Comparison of ENCODE assay signal across 18 cellular contexts in genomic region chr2:86631846-86632485, GRCh38. TPM values are rescaled to one million over a fixed set of nuclear protein-coding genes. Genes with fewer than 3 reads are reported as not detected.
DNase-seq lines count a peak whose midpoint lies in the region; ATAC-seq, FAIRE-seq and TF ChIP-seq lines count a peak whose summit lies in the region.
"Had no signal": no experiment of that assay in that cellular context is flagged by ENCODE, and none has a peak within 500 bp of the region (broad histone marks: within the 10 kb centered on the region; RNA-seq: fewer than 3 reads in every experiment).

No MANE protein-coding gene starts in this region.

- H3K27me3 ChIP-seq in esophagus squamous epithelium (no peaks in the 10 kb centered on the region), small intestine (ENCODE audit: control insufficient read depth in 2 of 2, insufficient read depth in 2 of 2, low read length in 2 of 2) (no peaks in the 10 kb centered on the region)
- H3K27me3 ChIP-seq: tibial artery had no signal

- DNase-seq in HT1080 (ENCODE audit: low read depth), result peak; percentile 69
- no peak for DNase-seq in T-helper 17 cell
- no peak for DNase-seq in esophagus squamous epithelium (lab: John Stamatoyannopoulos, UW)
- peak; percentile 26 for DNase-seq in small intestine
- DNase-seq in NCI-H345 (lab: John Stamatoyannopoulos, UW), result no peak
- no peak for DNase-seq in erythroblast (lab: John Stamatoyannopoulos, UW)
- DNase-seq: activated CD4-positive, alpha-beta T cell treated with anti-CD3 and anti-CD28 coated beads, Interleukin-2, amount 50 U/mL, for 1 hour; activated T-cell treated with anti-CD3 and anti-CD28 coated beads, Interleukin-2, amount 50 U/mL, for 1 hour; DMS79 treated with DMSO at 0.1 percent for 48 hours; NCI-H2171; NK-92 treated with Interleukin-12 subunit alpha and Interleukin-12 subunit beta, amount 100 ng/mL, for 24 hours; stimulated activated CD4-positive, alpha-beta T cell treated with anti-CD3 and anti-CD28 coated beads, Interleukin-4, amount 100 ng/mL, for 4 hours; T-helper 2 cell; tibial artery had no signal

- no peak for ATAC-seq in T-helper 17 cell
- ATAC-seq in GM21529 (IDR thresholded peaks at IDR 0.05; ENCODE audit: unreplicated experiment), result no peak
- ATAC-seq: Right ventricle myocardium inferior had no signal

- H3K9me3 ChIP-seq in T-helper 17 cell (ENCODE audit: control insufficient read depth, low read length, poor library complexity, severe bottlenecking), result no peaks in the 10 kb centered on the region
- H3K9me3 ChIP-seq in esophagus squamous epithelium, result no peaks in the 10 kb centered on the region
- no peaks in the 10 kb centered on the region for H3K9me3 ChIP-seq in small intestine (ENCODE audit: control insufficient read depth, low read depth)
- H3K9me3 ChIP-seq: tibial artery had no signal

- no peak for TF ChIP-seq CTCF in esophagus squamous epithelium (IDR thresholded peaks at IDR 0.05)

- FAIRE-seq in small intestine (lab: Jason Lieb, UNC), result no peak

- peaks cover 2% of the 10 kb centered on the region for H3K4me1 Mint-ChIP-seq in T-helper 17 cell

- no peak for TF ChIP-seq POLR2A in esophagus squamous epithelium (IDR thresholded peaks at IDR 0.05)
- TF ChIP-seq POLR2A in erythroblast (IDR thresholded peaks at IDR 0.05; ENCODE audit: low read length), result no peak

- H3K27ac Mint-ChIP-seq in T-helper 17 cell, result peak overlapping the region; percentile 69
- H3K27ac Mint-ChIP-seq: activated naive CD8-positive, alpha-beta T cell had no signal

- H3K4me1 ChIP-seq in esophagus squamous epithelium, result peaks cover 0 to 29% (median 5%) of the 10 kb centered on the region in 3 donors
- H3K4me1 ChIP-seq in small intestine (ENCODE audit: control insufficient read depth in 2 of 2, insufficient read depth in 1 of 2, low read depth in 1 of 2, low read length in 1 of 2), result peaks cover 0 to 6% of the 10 kb centered on the region in 2 donors
- H3K4me1 ChIP-seq: tibial artery had no signal

- H3K36me3 ChIP-seq in esophagus squamous epithelium (no peaks in the 10 kb centered on the region), small intestine (ENCODE audit: control insufficient read depth in 2 of 2, insufficient read depth in 2 of 2, low read length in 2 of 2) (no peaks in the 10 kb centered on the region)
- H3K36me3 ChIP-seq: tibial artery had no signal

- H3K27me3 Mint-ChIP-seq in T-helper 17 cell, result peaks cover 25% of the 10 kb centered on the region
- H3K27me3 Mint-ChIP-seq: activated naive CD8-positive, alpha-beta T cell had no signal

- H3K4me3 ChIP-seq in esophagus squamous epithelium, result no peak overlapping the region
- H3K4me3 ChIP-seq in small intestine (ENCODE audit: low read depth in 1 of 2, low read length in 2 of 2), result no peak overlapping the region
- H3K4me3 ChIP-seq: tibial artery had no signal

- H3K4me3 Mint-ChIP-seq in T-helper 17 cell, result no peak overlapping the region
- H3K4me3 Mint-ChIP-seq: activated naive CD8-positive, alpha-beta T cell; mesothelial cell of epicardium had no signal

- intact Hi-C loops in esophagus squamous epithelium (cut with DNase I), result no loop called here

- H3K36me3 Mint-ChIP-seq in T-helper 17 cell (ENCODE audit: low read depth), result no peaks in the 10 kb centered on the region
- H3K36me3 Mint-ChIP-seq: activated naive CD8-positive, alpha-beta T cell; mesothelial cell of epicardium had no signal

- H3K27ac ChIP-seq in esophagus squamous epithelium, result peak overlapping the region in 3 of 4 donors; percentile 22 to 57 (median 35)
- H3K27ac ChIP-seq in small intestine (ENCODE audit: low read depth in 1 of 2, low read length in 1 of 2), result peak overlapping the region; percentile 5 to 11
- H3K27ac ChIP-seq: tibial artery had no signal

- WGBS in esophagus squamous epithelium, 2 donors, result 25 to 47% methylated on average over 6 to 10 of the region's 10 CpGs
- 41 to 63% (median 41%) methylated on average over 10 of the region's 10 CpGs for WGBS in small intestine, 3 donors

RNA-seq across cellular contexts. Expression of gene RNF103, which starts 8.3 kb away (rescaled TPM):
- 7.0 and 7.3 TPM in 2 replicates for total RNA-seq in HT1080 (2014; rRNA removed; shearing (Covaris generic))
- polyA plus RNA-seq in HT1080 (2015; cell fraction: cytosol; rRNA removed), result 9.3 and 13.5 TPM in 2 replicates
- 19.1 and 23.0 TPM in 2 replicates for polyA plus RNA-seq in HT1080 (2015; cell fraction: nucleus; rRNA removed)
- total RNA-seq in T-helper 17 cell (10 to 100 TPM; 57.2 to 58.7 TPM), esophagus squamous epithelium (10 to 100 TPM; 15.6 to 28.8 (median 18.8) TPM)
- polyA plus RNA-seq in small intestine, result 10 to 100 TPM; 22.0 to 41.8 (median 23.5) TPM

Comparison
In these comparisons a context has a peak if more than half of its experiments do, and no peak if none do; other contexts are left out.
1. DNase-seq: peak in HT1080 (single experiment) and small intestine (single experiment); none in T-helper 17 cell (0 of 3), esophagus squamous epithelium (single experiment), NCI-H345 (single experiment) and erythroblast (0 of 2).